ENCODE assay signal across 1 cellular context in the genomic region with DNA sequence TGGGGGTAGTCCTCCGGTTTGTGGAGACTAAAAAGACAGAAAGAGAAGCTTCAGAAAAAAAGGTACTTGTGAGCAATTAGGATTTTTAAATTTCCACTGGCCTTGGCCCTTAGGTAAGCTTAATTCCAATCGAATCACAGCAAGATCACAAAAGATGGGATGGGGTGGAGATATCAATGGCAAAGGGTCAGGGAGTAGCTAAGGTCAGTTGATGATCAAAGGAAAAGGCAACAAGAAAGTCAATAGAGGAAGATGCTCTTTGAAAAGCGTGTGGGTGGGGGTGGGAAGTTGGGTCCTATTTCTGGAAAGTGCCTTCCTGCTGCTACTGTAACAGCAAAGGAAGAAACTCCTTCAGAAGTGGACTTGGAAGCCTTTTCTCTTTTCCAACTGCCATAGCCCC.
A peak's percentile ranks its signal among the peaks of the same experiment; 100 is the strongest.
TF ChIP-seq lines count a peak whose summit lies in the region.

No MANE protein-coding gene starts in this region.

TF ChIP-seq in HepG2, 621 proteins besides CTCF, POLR2A, EP300 and RAD21 (continued from another document):
- TF ChIP-seq ZNF142 (CRISPR knock-in tag; IDR thresholded peaks at IDR 0.05) (no peak), ZFYVE20 (CRISPR knock-in tag; IDR thresholded peaks at IDR 0.05; ENCODE audit: borderline replicate concordance, low read depth) (no peak), NR2F2 (IDR thresholded peaks at IDR 0.05; ENCODE audit: borderline replicate concordance, low read depth) (peak; percentile 99), KLF11 (CRISPR knock-in tag; IDR thresholded peaks at IDR 0.05) (no peak), STAG1 (CRISPR knock-in tag; IDR thresholded peaks at IDR 0.05) (no peak), HDAC2 (CRISPR knock-in tag; IDR thresholded peaks at IDR 0.05) (peak; percentile 83), GTF2F1 (IDR thresholded peaks at IDR 0.05; ENCODE audit: low read length) (no peak), CAMTA2 (CRISPR knock-in tag; IDR thresholded peaks at IDR 0.05; ENCODE audit: borderline replicate concordance) (no peak), TCF7L2 (IDR thresholded peaks at IDR 0.05; ENCODE audit: low read depth, low read length) (peak; percentile 70; the same call in 1 of the 2 replicates), IRF2 (CRISPR knock-in tag; IDR thresholded peaks at IDR 0.05) (0 out of 2 replicates have a peak, but pooled peaks have one; percentile 19)
TF ChIP-seq in HepG2: peak in this region for 79.
